In the genomic region with DNA sequence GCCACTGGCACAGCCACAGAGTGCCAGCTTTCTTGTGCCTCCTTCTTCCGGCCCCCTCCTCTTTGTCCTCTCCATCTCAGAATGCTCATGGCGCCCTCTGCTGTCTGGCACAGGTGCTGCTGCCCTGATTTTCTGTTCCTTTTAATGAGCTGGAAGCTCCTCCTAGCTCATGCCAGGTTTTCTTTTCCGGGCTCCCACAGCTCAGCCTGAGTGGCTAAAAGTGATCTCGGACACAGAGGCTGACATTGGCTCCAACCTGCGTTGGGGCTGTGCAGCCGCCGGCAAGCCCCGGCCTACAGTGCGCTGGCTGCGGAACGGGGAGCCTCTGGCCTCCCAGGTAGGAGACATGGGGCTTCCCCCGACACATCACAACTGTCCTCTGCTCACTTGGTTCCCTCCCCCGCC, we compare ENCODE assay signal across 8 cellular contexts. TPM values are rescaled to one million over a fixed set of nuclear protein-coding genes. Genes with fewer than 3 reads are reported as not detected.
DNase-seq lines count a peak whose midpoint lies in the region; ATAC-seq and TF ChIP-seq lines count a peak whose summit lies in the region.

No MANE protein-coding gene starts in this region.

- CTCF ChIA-PET in Caco-2 (lab: Charles Lee) = interaction anchor here (0.6 to 3.6 kb wide), 55 partner anchors 9 to 618 kb away, joined by 3 to 191 read pairs (median 4); a partner anchor contains a TSS
- CTCF ChIA-PET in PC-3 (lab: Charles Lee) = interaction anchor here (0.5 to 1.9 kb wide), 41 partner anchors 8 to 1916 kb away, joined by 3 to 62 read pairs (median 4); a partner anchor contains a TSS

- BruUV-seq in Caco-2 (replicated peaks; lab: Mats Ljungman, UMichigan) = no TSS peak
- no TSS peak for BruUV-seq in PC-3 (replicated peaks; lab: Mats Ljungman, UMichigan)

- no peak overlapping the region for H3K27ac ChIP-seq in PC-3 (ENCODE audit: low read length)

- peak; percentile 71 to 82 for DNase-seq in Caco-2
- peak; percentile 16 for DNase-seq in KG1 (lab: John Stamatoyannopoulos, UW)
- peak; percentile 97 for DNase-seq in PC-3
- peak; percentile 78 for DNase-seq in activated T-cell treated with anti-CD3 and anti-CD28 coated beads, Interleukin-2, amount 50 U/mL, for 24 hours
- peak; percentile 63 for DNase-seq in fibroblast of gingiva (ENCODE audit: low read depth)
- peak; percentile 39 to 76 (median 62) for DNase-seq in stimulated activated naive CD4-positive, alpha-beta T cell (lab: John Stamatoyannopoulos, UW)

- peak; percentile 87 to 91 for TF ChIP-seq CTCF in Caco-2 (IDR thresholded peaks at IDR 0.05; ENCODE audit: insufficient read depth in 1 of 2, low read depth in 1 of 2, low read length in 1 of 2, severe bottlenecking in 1 of 2, unreplicated experiment in 1 of 2)
- TF ChIP-seq CTCF in PC-3 (conservative IDR thresholded peaks at IDR 0.05; ENCODE audit: low read depth, low read length) = peak; percentile 99
- peak; percentile 89 to 96 (median 89) for TF ChIP-seq CTCF in nephron (IDR thresholded peaks at IDR 0.05; ENCODE audit: unreplicated experiment in 3 of 3)

- no peak overlapping the region for H3K9ac ChIP-seq in PC-3 (ENCODE audit: low read length)

- H3K27me3 Mint-ChIP-seq in Caco-2 (ENCODE audit: insufficient read depth, unreplicated experiment) (peaks cover 2% of the 10 kb centered on the region), nephron (ENCODE audit: low read depth) (peaks cover 11% of the 10 kb centered on the region)
- H3K27me3 Mint-ChIP-seq in activated T-cell treated with anti-CD3 and anti-CD28 coated beads, Interleukin-2, amount 50 U/mL, for 24 hours = no peaks in the 10 kb centered on the region

- H3K9me3 Mint-ChIP-seq in Caco-2 (ENCODE audit: unreplicated experiment) = no peaks in the 10 kb centered on the region
- no peaks in the 10 kb centered on the region for H3K9me3 Mint-ChIP-seq in activated T-cell treated with anti-CD3 and anti-CD28 coated beads, Interleukin-2, amount 50 U/mL, for 24 hours
- H3K9me3 Mint-ChIP-seq in nephron = no peaks in the 10 kb centered on the region

- H3K27me3 ChIP-seq in Caco-2 (replicated peaks; ENCODE audit: control insufficient read depth, insufficient read depth, low read length) = no peaks in the 10 kb centered on the region
- peaks cover 8% of the 10 kb centered on the region; the same call in 1 of the 2 replicates for H3K27me3 ChIP-seq in PC-3 (ENCODE audit: low read length)

- H3K9me2 ChIP-seq in PC-3 (replicated peaks; ENCODE audit: low read length) = no peaks in the 10 kb centered on the region

- H3K4me1 ChIP-seq in Caco-2 = peaks cover 6% of the 10 kb centered on the region; the same call in 1 of the 2 replicates
- H3K4me1 ChIP-seq in PC-3 (ENCODE audit: insufficient read depth, low read length) = no peaks in the 10 kb centered on the region

- no peaks in the 10 kb centered on the region for H3K79me2 ChIP-seq in PC-3 (ENCODE audit: low read length)

- H3K36me3 Mint-ChIP-seq in Caco-2 (ENCODE audit: insufficient read depth, unreplicated experiment) = no peaks in the 10 kb centered on the region
- no peaks in the 10 kb centered on the region for H3K36me3 Mint-ChIP-seq in activated T-cell treated with anti-CD3 and anti-CD28 coated beads, Interleukin-2, amount 50 U/mL, for 24 hours (ENCODE audit: low read depth)
- no peaks in the 10 kb centered on the region for H3K36me3 Mint-ChIP-seq in nephron (ENCODE audit: low read depth)

- H3K4me2 ChIP-seq in PC-3 (ENCODE audit: low read length) = peak overlapping the region; percentile 45

- H3K4me3 ChIP-seq in Caco-2 (ENCODE audit: low read depth, low read length) = no peak overlapping the region
- no peak overlapping the region for H3K4me3 ChIP-seq in PC-3 (ENCODE audit: low read length)

- H3K27ac Mint-ChIP-seq in Caco-2 (ENCODE audit: unreplicated experiment) (no peak overlapping the region), nephron (peak overlapping the region in 1 of 3 experiments; percentile 3)
- no peak overlapping the region for H3K27ac Mint-ChIP-seq in activated T-cell treated with anti-CD3 and anti-CD28 coated beads, Interleukin-2, amount 50 U/mL, for 24 hours

- H3K4me1 Mint-ChIP-seq in Caco-2 (ENCODE audit: low read depth, unreplicated experiment) (no peaks in the 10 kb centered on the region), nephron (no peaks in the 10 kb centered on the region)
- no peaks in the 10 kb centered on the region for H3K4me1 Mint-ChIP-seq in activated T-cell treated with anti-CD3 and anti-CD28 coated beads, Interleukin-2, amount 50 U/mL, for 24 hours (ENCODE audit: low read depth)

- H3K36me3 ChIP-seq in Caco-2 (ENCODE audit: control insufficient read depth, insufficient read depth, low read length) (no peaks in the 10 kb centered on the region; the same call in 1 of the 2 replicates), PC-3 (ENCODE audit: low read depth, low read length) (no peaks in the 10 kb centered on the region)

- ATAC-seq in PC-3 (peak; percentile 86), HG02571 (IDR thresholded peaks at IDR 0.05; ENCODE audit: unreplicated experiment) (no peak)

- no peaks in the 10 kb centered on the region for H3K9me3 ChIP-seq in Caco-2
- no peaks in the 10 kb centered on the region for H3K9me3 ChIP-seq in PC-3 (ENCODE audit: low read length)

- H3F3A ChIP-seq in PC-3 (ENCODE audit: low read length, unreplicated experiment) = no peaks in the 10 kb centered on the region

- no peaks in the 10 kb centered on the region for H4K20me1 ChIP-seq in PC-3 (ENCODE audit: low read length)

- POLR2A ChIA-PET in Caco-2 (lab: Charles Lee) = interaction anchor here (0.5 to 0.6 kb wide), 2 partner anchors 72 to 239 kb away, joined by 3 to 6 read pairs; no protein-coding TSS in a partner anchor
- POLR2A ChIA-PET in PC-3 (lab: Charles Lee; ENCODE audit: unreplicated experiment) = interaction anchor here (0.6 kb wide), 2 partner anchors 10 to 72 kb away, joined by 3 read pairs; no protein-coding TSS in a partner anchor

- H3K4me3 Mint-ChIP-seq in Caco-2 (ENCODE audit: unreplicated experiment) = no peak overlapping the region
- H3K4me3 Mint-ChIP-seq in activated T-cell treated with anti-CD3 and anti-CD28 coated beads, Interleukin-2, amount 50 U/mL, for 24 hours = no peak overlapping the region
- no peak overlapping the region for H3K4me3 Mint-ChIP-seq in nephron

- peak overlapping the region; percentile 55 for H2AFZ ChIP-seq in PC-3 (ENCODE audit: low read length)

- intact Hi-C loops in Caco-2 (cut with micrococcal nuclease; ENCODE audit: unreplicated experiment) = loop anchor here (1.0 kb wide), 3 partner anchors 72 to 195 kb away; no protein-coding TSS in a partner anchor
- intact Hi-C loops in PC-3 (cut with micrococcal nuclease) = loop anchor here (1.0 to 5.0 kb wide), 4 partner anchors 72 to 254 kb away; no protein-coding TSS in a partner anchor

RNA-seq across cellular contexts. Expression of a gene that starts 18.7 kb away (rescaled TPM):
- total RNA-seq in Caco-2 (2022) (not detected in 2 replicates), PC-3 (2014; rRNA removed) (0.07 and 0.12 TPM in 2 replicates)

RNA-seq across cellular contexts. Expression of a gene that starts 22.6 kb away (rescaled TPM):
- 3.3 and 4.3 TPM in 2 replicates for total RNA-seq in Caco-2 (2022)
- total RNA-seq in PC-3 (2014; rRNA removed) = 6.3 and 7.5 TPM in 2 replicates

Comparison
In these comparisons a context has a peak if more than half of its experiments do, and no peak if none do; other contexts are left out.
1. DNase-seq: peak in every context shown above with its lines; median percentile 97 in PC-3; 78 in activated T-cell treated with anti-CD3 and anti-CD28 coated beads, Interleukin-2, amount 50 U/mL, for 24 hours; 76 in Caco-2; 63 in fibroblast of gingiva; 62 in stimulated activated naive CD4-positive, alpha-beta T cell; 16 in KG1.